Comparison of ENCODE assay signal across 12 cellular contexts in the genomic region with DNA sequence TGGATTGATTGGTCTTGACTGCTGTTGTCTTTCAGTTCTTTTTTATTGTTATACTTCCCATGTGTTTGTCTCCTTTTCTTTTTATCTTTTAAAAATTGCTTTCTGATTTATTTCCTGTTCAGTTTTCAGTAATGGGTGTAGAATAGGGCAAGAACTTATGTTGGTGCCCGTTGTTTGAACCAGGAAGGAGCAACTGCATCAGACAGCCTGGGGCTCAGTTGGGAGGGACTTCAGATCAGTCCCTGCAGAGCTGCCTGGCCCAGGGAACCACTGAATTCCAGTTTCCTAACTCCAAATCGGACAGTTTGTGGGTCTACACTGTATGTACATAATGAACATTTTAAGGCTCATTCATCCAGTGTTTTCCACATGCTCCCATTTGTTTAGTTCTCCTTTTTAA.
DNase-seq lines count a peak whose midpoint lies in the region; ATAC-seq, FAIRE-seq and TF ChIP-seq lines count a peak whose summit lies in the region.
"Had no signal": no experiment of that assay in that cellular context is flagged by ENCODE, and none has a peak within 500 bp of the region (broad histone marks: within the 10 kb centered on the region; RNA-seq: fewer than 3 reads in every experiment).

No MANE protein-coding gene starts in this region.

- H3K4me1 ChIP-seq in spleen: peaks cover 29 to 92% (median 65%) of the 10 kb centered on the region in 6 donors

- H3K27me3 ChIP-seq in spleen (replicated peaks in 1 of 7) (no peaks in the 10 kb centered on the region), MG63 (no peaks in the 10 kb centered on the region)
- H3K27me3 ChIP-seq: suprapubic skin had no signal

- intact Hi-C loops in spleen (cut with DNase I; ENCODE audit: low total_unique reads): no loop called here

- DNase-seq in activated effector memory CD4-positive, alpha-beta T cell treated with anti-CD3 and anti-CD28 coated beads, Interleukin-2, amount 50 U/mL, for 16 hours: peak; percentile 68
- DNase-seq in activated effector memory CD4-positive, alpha-beta T cell treated with Interleukin-2 at 50 U/mL for 16 hours: no peak
- DNase-seq in T-helper 2 cell: peak in 3 of 5 experiments; percentile 13 to 64 (median 23)
- DNase-seq in spleen: no peak
- DNase-seq in frontal cortex (ENCODE audit: low spot score in 2 of 2): no peak
- no peak for DNase-seq in MG63
- DNase-seq in D721Med (ENCODE audit: insufficient read length, low spot score): no peak
- DNase-seq: NCI-H1105 treated with DMSO at 0.1 percent for 48 hours, NCI-H82 had no signal

- H3K4me3 ChIP-seq in spleen: no peak overlapping the region
- no peak overlapping the region for H3K4me3 ChIP-seq in MG63
- H3K4me3 ChIP-seq: suprapubic skin had no signal

- TF ChIP-seq CTCF in spleen (IDR thresholded peaks at IDR 0.05 in 8 of 11, conservative IDR thresholded peaks at IDR 0.05 in 3 of 11) (no peak), D721Med (IDR thresholded peaks at IDR 0.05; ENCODE audit: insufficient read depth, missing control alignments) (no peak)

- peak overlapping the region in 5 of 8 donors; percentile 1 to 86 (median 70) for H3K27ac ChIP-seq in spleen
- H3K27ac ChIP-seq: suprapubic skin had no signal

- peak; percentile 87 for ATAC-seq in esophagus mucosa

- H3K36me3 ChIP-seq in spleen (no peaks in the 10 kb centered on the region), MG63 (no peaks in the 10 kb centered on the region)
- H3K36me3 ChIP-seq: suprapubic skin had no signal

- H3K9me3 ChIP-seq in spleen (no peaks in the 10 kb centered on the region), MG63 (no peaks in the 10 kb centered on the region)
- H3K9me3 ChIP-seq: suprapubic skin had no signal

- no peak for TF ChIP-seq POLR2A in spleen (IDR thresholded peaks at IDR 0.05)

- FAIRE-seq in frontal cortex (lab: Jason Lieb, UNC) (no peak), D721Med (lab: Jason Lieb, UNC) (no peak)
- FAIRE-seq: GM19239 had no signal

- 37 to 65% (median 52%) methylated on average over 2 of the region's 2 CpGs for WGBS in spleen, 5 donors

Comparison
In these comparisons a context has a peak if more than half of its experiments do, and no peak if none do; other contexts are left out.
1. DNase-seq: peak in activated effector memory CD4-positive, alpha-beta T cell treated with anti-CD3 and anti-CD28 coated beads, Interleukin-2, amount 50 U/mL, for 16 hours (single experiment) and T-helper 2 cell (3 of 5); none in activated effector memory CD4-positive, alpha-beta T cell treated with Interleukin-2 at 50 U/mL for 16 hours (single experiment), spleen (single experiment), frontal cortex (0 of 2), MG63 (single experiment) and D721Med (single experiment).